Comparison of ENCODE assay signal across 8 cellular contexts in genomic region chrX:119981286-119982070, GRCh38. TPM values are rescaled to one million over a fixed set of nuclear protein-coding genes. Genes with fewer than 3 reads are reported as not detected.
DNase-seq lines count a peak whose midpoint lies in the region; ATAC-seq and TF ChIP-seq lines count a peak whose summit lies in the region.

No MANE protein-coding gene starts in this region.

- WGBS in right cardiac atrium, result 39% methylated on average over 15 of the region's 15 CpGs

- peaks cover 4% of the 10 kb centered on the region for H3K27me3 Mint-ChIP-seq in activated naive CD8-positive, alpha-beta T cell treated with anti-CD3 and anti-CD28 coated beads, Interleukin-2, amount 50 U/mL, for 24 hours
- H3K27me3 Mint-ChIP-seq in activated T-helper 1 cell treated with anti-CD3 and anti-CD28 coated beads, Interleukin-12 subunit alpha, Interleukin-12 subunit beta, Interleukin-2, Interleukin-4 antibody, amounts not matched to agents 30 ng/mL and 10 ng/mL and 1 ng/mL, durations not matched to agents 14 hours and 24 hours and 36 hours (ENCODE audit: insufficient read depth), result peaks cover 11% of the 10 kb centered on the region

- DNase-seq in left ventricle myocardium superior (peak; percentile 20), right cardiac atrium (no peak), NCI-H146 (lab: John Stamatoyannopoulos, UW) (peak; percentile 14), astrocyte of the cerebellum (ENCODE audit: low read depth) (peak; percentile 9), midbrain (lab: John Stamatoyannopoulos, UW) (peak; percentile 1)
- no peak for DNase-seq in activated naive CD8-positive, alpha-beta T cell treated with anti-CD3 and anti-CD28 coated beads, Interleukin-2, amount 50 U/mL, for 24 hours
- DNase-seq in activated T-helper 1 cell treated with anti-CD3 and anti-CD28 coated beads, Interleukin-12 subunit alpha, Interleukin-12 subunit beta, Interleukin-2, Interleukin-4 antibody, amounts not matched to agents 30 ng/mL and 10 ng/mL and 1 ng/mL, durations not matched to agents 14 hours and 24 hours and 36 hours (ENCODE audit: low spot score), result no peak

- TF ChIP-seq CTCF in astrocyte of the cerebellum (IDR thresholded peaks at IDR 0.05; ENCODE audit: low read depth, low read length, missing control alignments), result peak; percentile 57

- H3K36me3 Mint-ChIP-seq in activated naive CD8-positive, alpha-beta T cell treated with anti-CD3 and anti-CD28 coated beads, Interleukin-2, amount 50 U/mL, for 24 hours (ENCODE audit: low read depth), result no peaks in the 10 kb centered on the region
- H3K36me3 Mint-ChIP-seq in activated T-helper 1 cell treated with anti-CD3 and anti-CD28 coated beads, Interleukin-12 subunit alpha, Interleukin-12 subunit beta, Interleukin-2, Interleukin-4 antibody, amounts not matched to agents 30 ng/mL and 10 ng/mL and 1 ng/mL, durations not matched to agents 14 hours and 24 hours and 36 hours (ENCODE audit: low read depth), result no peaks in the 10 kb centered on the region

- no peak overlapping the region for H3K27ac ChIP-seq in right cardiac atrium (ENCODE audit: low read length)

- no peak for ATAC-seq in left ventricle myocardium superior
- no peak for ATAC-seq in right cardiac atrium
- ATAC-seq in activated naive CD8-positive, alpha-beta T cell treated with anti-CD3 and anti-CD28 coated beads, Interleukin-2, amount 50 U/mL, for 24 hours, result no peak
- ATAC-seq in HG03139 (IDR thresholded peaks at IDR 0.05; ENCODE audit: unreplicated experiment), result no peak

- no peaks in the 10 kb centered on the region for H3K4me1 Mint-ChIP-seq in activated naive CD8-positive, alpha-beta T cell treated with anti-CD3 and anti-CD28 coated beads, Interleukin-2, amount 50 U/mL, for 24 hours
- no peaks in the 10 kb centered on the region for H3K4me1 Mint-ChIP-seq in activated T-helper 1 cell treated with anti-CD3 and anti-CD28 coated beads, Interleukin-12 subunit alpha, Interleukin-12 subunit beta, Interleukin-2, Interleukin-4 antibody, amounts not matched to agents 30 ng/mL and 10 ng/mL and 1 ng/mL, durations not matched to agents 14 hours and 24 hours and 36 hours (ENCODE audit: low read depth)

- H3K27me3 ChIP-seq in right cardiac atrium (ENCODE audit: control insufficient read depth, insufficient read depth), result no peaks in the 10 kb centered on the region

- H3K9me3 Mint-ChIP-seq in activated naive CD8-positive, alpha-beta T cell treated with anti-CD3 and anti-CD28 coated beads, Interleukin-2, amount 50 U/mL, for 24 hours, result no peaks in the 10 kb centered on the region
- H3K9me3 Mint-ChIP-seq in activated T-helper 1 cell treated with anti-CD3 and anti-CD28 coated beads, Interleukin-12 subunit alpha, Interleukin-12 subunit beta, Interleukin-2, Interleukin-4 antibody, amounts not matched to agents 30 ng/mL and 10 ng/mL and 1 ng/mL, durations not matched to agents 14 hours and 24 hours and 36 hours, result no peaks in the 10 kb centered on the region

- H3K27ac Mint-ChIP-seq in activated naive CD8-positive, alpha-beta T cell treated with anti-CD3 and anti-CD28 coated beads, Interleukin-2, amount 50 U/mL, for 24 hours, result no peak overlapping the region
- no peak overlapping the region for H3K27ac Mint-ChIP-seq in activated T-helper 1 cell treated with anti-CD3 and anti-CD28 coated beads, Interleukin-12 subunit alpha, Interleukin-12 subunit beta, Interleukin-2, Interleukin-4 antibody, amounts not matched to agents 30 ng/mL and 10 ng/mL and 1 ng/mL, durations not matched to agents 14 hours and 24 hours and 36 hours

- H3K9me3 ChIP-seq in right cardiac atrium (ENCODE audit: control insufficient read depth, low read length), result no peaks in the 10 kb centered on the region

- no peak overlapping the region for H3K4me3 ChIP-seq in right cardiac atrium (ENCODE audit: low read length)
- H3K4me3 ChIP-seq in astrocyte of the cerebellum (ENCODE audit: low read depth, low read length), result no peak overlapping the region

- in situ Hi-C loops in astrocyte of the cerebellum (cut with HindIII; ENCODE audit: low sequenced_read_pairs), result no loop called here

- no peak overlapping the region for H3K4me3 Mint-ChIP-seq in activated naive CD8-positive, alpha-beta T cell treated with anti-CD3 and anti-CD28 coated beads, Interleukin-2, amount 50 U/mL, for 24 hours
- no peak overlapping the region for H3K4me3 Mint-ChIP-seq in activated T-helper 1 cell treated with anti-CD3 and anti-CD28 coated beads, Interleukin-12 subunit alpha, Interleukin-12 subunit beta, Interleukin-2, Interleukin-4 antibody, amounts not matched to agents 30 ng/mL and 10 ng/mL and 1 ng/mL, durations not matched to agents 14 hours and 24 hours and 36 hours

- H3K4me1 ChIP-seq in right cardiac atrium (ENCODE audit: control insufficient read depth, insufficient read depth, low read length), result no peaks in the 10 kb centered on the region

- intact Hi-C loops in left ventricle myocardium superior (cut with micrococcal nuclease) (no loop called here), right cardiac atrium (cut with DNase I) (no loop called here)
- intact Hi-C loops in activated T-helper 1 cell treated with anti-CD3 and anti-CD28 coated beads, Interleukin-12 subunit alpha, Interleukin-12 subunit beta, Interleukin-2, Interleukin-4 antibody, amounts not matched to agents 30 ng/mL and 10 ng/mL and 1 ng/mL, durations not matched to agents 14 hours and 24 hours and 36 hours (cut with micrococcal nuclease), result no loop called here

RNA-seq across cellular contexts. Expression of gene NKAP, which starts 37.9 kb away (rescaled TPM):
- 3.6 TPM for total RNA-seq in left ventricle myocardium superior
- total RNA-seq in right cardiac atrium, result 1 to 10 TPM; 5.4 to 7.3 (median 5.5) TPM
- polyA plus RNA-seq in right cardiac atrium, result 6.3 TPM
- 9.4 and 10.1 TPM in 2 replicates for total RNA-seq in activated T-helper 1 cell treated with anti-CD3 and anti-CD28 coated beads, Interleukin-12 subunit alpha, Interleukin-12 subunit beta, Interleukin-2, Interleukin-4 antibody, amounts not matched to agents 30 ng/mL and 10 ng/mL and 1 ng/mL, durations not matched to agents 14 hours and 24 hours and 36 hours

Comparison
In these comparisons a context has a peak if more than half of its experiments do, and no peak if none do; other contexts are left out.
1. DNase-seq: peak in left ventricle myocardium superior (single experiment), NCI-H146 (single experiment), astrocyte of the cerebellum (single experiment) and midbrain (single experiment); none in right cardiac atrium (0 of 3), activated naive CD8-positive, alpha-beta T cell treated with anti-CD3 and anti-CD28 coated beads, Interleukin-2, amount 50 U/mL, for 24 hours (single experiment) and activated T-helper 1 cell treated with anti-CD3 and anti-CD28 coated beads, Interleukin-12 subunit alpha, Interleukin-12 subunit beta, Interleukin-2, Interleukin-4 antibody, amounts not matched to agents 30 ng/mL and 10 ng/mL and 1 ng/mL, durations not matched to agents 14 hours and 24 hours and 36 hours (single experiment).